In genomic region chr5:125888358-125888757, GRCh38 we compare ENCODE assay signal across 11 cellular contexts.
"Had no signal": no experiment of that assay in that cellular context is flagged by ENCODE, and none has a peak within 500 bp of the region (broad histone marks: within the 10 kb centered on the region; RNA-seq: fewer than 3 reads in every experiment).

No MANE protein-coding gene starts in this region.

- H3K4me1 ChIP-seq: HAP-1 had no signal

- H3K36me3 ChIP-seq: HAP-1 had no signal

- H2AFZ ChIP-seq: GM23248, GM23338 had no signal

- H3K4me3 ChIP-seq: GM23248, GM23338, HAP-1 had no signal

- H3K9ac ChIP-seq: GM23248 had no signal

- ATAC-seq: GM23338, HCT116 had no signal

- H3K9me3 ChIP-seq: HAP-1 had no signal

- H3K4me2 ChIP-seq: GM23338 had no signal

- H3K27ac ChIP-seq: GM23248 had no signal

- DNase-seq: GM23248, GOT3, H7, H9, HCEC 1CT, HFFc6 had no signal

- FAIRE-seq: H1, H54 had no signal
